Comparison of ENCODE assay signal across 17 cellular contexts in the genomic region with DNA sequence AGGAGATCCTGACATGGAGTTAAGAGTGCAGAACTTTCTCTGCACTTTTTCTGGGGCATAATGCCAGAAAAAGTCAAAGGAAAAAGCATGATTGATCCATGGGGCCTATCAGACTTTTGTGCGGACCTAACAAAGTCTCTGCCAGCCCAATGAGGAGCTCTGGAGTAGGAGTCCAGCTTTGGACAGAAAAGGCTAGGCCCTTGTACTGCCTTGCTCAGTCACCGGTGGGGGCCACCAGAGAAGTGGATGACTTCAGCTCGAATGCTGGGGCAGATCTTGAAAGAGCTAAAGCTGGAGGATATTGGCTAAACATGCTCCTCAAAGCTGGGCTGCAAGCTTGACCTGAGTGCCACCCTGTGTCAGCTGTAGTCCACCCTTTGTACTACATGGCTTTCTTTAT. TPM values are rescaled to one million over a fixed set of nuclear protein-coding genes. Genes with fewer than 3 reads are reported as not detected.
DNase-seq lines count a peak whose midpoint lies in the region; ATAC-seq and TF ChIP-seq lines count a peak whose summit lies in the region.
"Had no signal": no experiment of that assay in that cellular context is flagged by ENCODE, and none has a peak within 500 bp of the region (broad histone marks: within the 10 kb centered on the region; RNA-seq: fewer than 3 reads in every experiment).

No MANE protein-coding gene starts in this region.

- intact Hi-C loops in Panc1 (cut with micrococcal nuclease; ENCODE audit: unreplicated experiment) (no loop called here), tibial artery (cut with DNase I; ENCODE audit: low total_unique reads) (no loop called here)

- H3K4me1 ChIP-seq in Panc1 (ENCODE audit: control insufficient read depth, insufficient read depth, low read length) (peaks cover 9% of the 10 kb centered on the region; the same call in 1 of the 2 replicates), tibial artery (peaks cover 0 to 13% (median 9%) of the 10 kb centered on the region in 4 donors)

- no peak overlapping the region for H3K4me3 ChIP-seq in Panc1 (ENCODE audit: low read depth in 2 of 2, low read length in 2 of 2)
- H3K4me3 ChIP-seq in tibial artery, result no peak overlapping the region

- TF ChIP-seq CTCF in Panc1 (IDR thresholded peaks at IDR 0.05) (no peak), tibial artery (IDR thresholded peaks at IDR 0.05) (no peak)

- H3K9me3 Mint-ChIP-seq in activated T-cell treated with anti-CD3 and anti-CD28 coated beads, Interleukin-2, amount 50 U/mL, for 72 hours, result peaks cover 3 to 4% of the 10 kb centered on the region in 2 donors
- peaks cover 6% of the 10 kb centered on the region for H3K9me3 Mint-ChIP-seq in central memory CD8-positive, alpha-beta T cell
- peaks cover 4% of the 10 kb centered on the region for H3K9me3 Mint-ChIP-seq in stimulated activated memory B cell treated with anti-CD40 and anti-IgM and Interleukin-4, amounts not matched to agents 10 μg/mL and 1 μg/mL and 100 μg/mL, for 72 hours
- H3K9me3 Mint-ChIP-seq: nephron progenitor cell had no signal

- H3K4me1 Mint-ChIP-seq in activated T-cell treated with anti-CD3 and anti-CD28 coated beads, Interleukin-2, amount 50 U/mL, for 72 hours (ENCODE audit: low read depth), result peaks cover 47% of the 10 kb centered on the region
- peaks cover 37% of the 10 kb centered on the region for H3K4me1 Mint-ChIP-seq in central memory CD8-positive, alpha-beta T cell
- H3K4me1 Mint-ChIP-seq in stimulated activated memory B cell treated with anti-CD40 and anti-IgM and Interleukin-4, amounts not matched to agents 10 μg/mL and 1 μg/mL and 100 μg/mL, for 72 hours, result peaks cover 20% of the 10 kb centered on the region

- POLR2A ChIA-PET in Panc1 (lab: Charles Lee), result no interaction called here

- H3K27ac Mint-ChIP-seq in activated T-cell treated with anti-CD3 and anti-CD28 coated beads, Interleukin-2, amount 50 U/mL, for 72 hours, result peak overlapping the region; percentile 97
- H3K27ac Mint-ChIP-seq in central memory CD8-positive, alpha-beta T cell (ENCODE audit: low read depth), result peak overlapping the region; percentile 96
- H3K27ac Mint-ChIP-seq in stimulated activated memory B cell treated with anti-CD40 and anti-IgM and Interleukin-4, amounts not matched to agents 10 μg/mL and 1 μg/mL and 100 μg/mL, for 72 hours, result peak overlapping the region; percentile 94
- H3K27ac Mint-ChIP-seq: brain, nephron progenitor cell had no signal

- H3K27ac ChIP-seq in Panc1 (ENCODE audit: low read length) (peak overlapping the region; percentile 62; the same call in 1 of the 2 replicates), tibial artery (no peak overlapping the region)

- H3K27me3 ChIP-seq in Panc1 (ENCODE audit: control insufficient read depth, insufficient read depth, low read length), result no peaks in the 10 kb centered on the region
- no peaks in the 10 kb centered on the region for H3K27me3 ChIP-seq in tibial artery

- H3K9me3 ChIP-seq in Panc1 (ENCODE audit: control insufficient read depth, insufficient read depth, low read depth, low read length) (no peaks in the 10 kb centered on the region), tibial artery (no peaks in the 10 kb centered on the region)

- H3K27me3 Mint-ChIP-seq in activated T-cell treated with anti-CD3 and anti-CD28 coated beads, Interleukin-2, amount 50 U/mL, for 72 hours (ENCODE audit: low read depth), result no peaks in the 10 kb centered on the region
- H3K27me3 Mint-ChIP-seq in central memory CD8-positive, alpha-beta T cell, result peaks cover under 1% of the 10 kb centered on the region
- no peaks in the 10 kb centered on the region for H3K27me3 Mint-ChIP-seq in stimulated activated memory B cell treated with anti-CD40 and anti-IgM and Interleukin-4, amounts not matched to agents 10 μg/mL and 1 μg/mL and 100 μg/mL, for 72 hours

- in situ Hi-C loops in Panc1 (cut with HindIII; ENCODE audit: low pct_unique_long_range_greater_than_20kb, low sequenced_read_pairs), result no loop called here

- peaks cover 10 to 21% of the 10 kb centered on the region in 2 donors for H3K36me3 Mint-ChIP-seq in activated T-cell treated with anti-CD3 and anti-CD28 coated beads, Interleukin-2, amount 50 U/mL, for 72 hours (ENCODE audit: insufficient read depth in 2 of 2)
- peaks cover 33% of the 10 kb centered on the region for H3K36me3 Mint-ChIP-seq in central memory CD8-positive, alpha-beta T cell (ENCODE audit: insufficient read depth)
- H3K36me3 Mint-ChIP-seq in stimulated activated memory B cell treated with anti-CD40 and anti-IgM and Interleukin-4, amounts not matched to agents 10 μg/mL and 1 μg/mL and 100 μg/mL, for 72 hours, result peaks cover 20% of the 10 kb centered on the region
- H3K36me3 Mint-ChIP-seq: brain had no signal

- BruUV-seq in Panc1 (replicated peaks; lab: Mats Ljungman, UMichigan), result no TSS peak

- H3K4me3 Mint-ChIP-seq in activated T-cell treated with anti-CD3 and anti-CD28 coated beads, Interleukin-2, amount 50 U/mL, for 72 hours, result peak overlapping the region; percentile 81 to 100
- H3K4me3 Mint-ChIP-seq in central memory CD8-positive, alpha-beta T cell, result peak overlapping the region; percentile 100
- H3K4me3 Mint-ChIP-seq in stimulated activated memory B cell treated with anti-CD40 and anti-IgM and Interleukin-4, amounts not matched to agents 10 μg/mL and 1 μg/mL and 100 μg/mL, for 72 hours, result no peak overlapping the region
- H3K4me3 Mint-ChIP-seq: brain, nephron progenitor cell had no signal

- ATAC-seq in activated T-cell treated with anti-CD3 and anti-CD28 coated beads, Interleukin-2, amount 50 U/mL, for 72 hours (replicated peaks in 1 of 2), result no peak
- no peak for ATAC-seq in Panc1
- no peak for ATAC-seq in central memory CD8-positive, alpha-beta T cell (replicated peaks; ENCODE audit: extremely low read depth, poor library complexity, severe bottlenecking)
- no peak for ATAC-seq in stimulated activated memory B cell treated with anti-CD40 and anti-IgM and Interleukin-4, amounts not matched to agents 10 μg/mL and 1 μg/mL and 100 μg/mL, for 72 hours

- H3K36me3 ChIP-seq in Panc1 (ENCODE audit: control insufficient read depth, insufficient read depth, low read length) (no peaks in the 10 kb centered on the region; the same call in 1 of the 2 replicates), tibial artery (no peaks in the 10 kb centered on the region)

- DNase-seq in activated T-cell treated with anti-CD3 and anti-CD28 coated beads, Interleukin-2, amount 50 U/mL, for 72 hours, result no peak
- no peak for DNase-seq in activated T-cell treated with anti-CD3 and anti-CD28 coated beads, Interleukin-2, amount 50 U/mL, for 48 hours
- DNase-seq in Panc1 (ENCODE audit: low read depth, low spot score) (no peak), iPS-NIHi7 (ENCODE audit: extremely low spot score) (no peak), tibial artery (no peak), cerebellar nuclear complex (lab: John Stamatoyannopoulos, UW) (no peak)
- DNase-seq in central memory CD8-positive, alpha-beta T cell (ENCODE audit: low spot score in 2 of 2), result no peak
- DNase-seq: activated effector memory CD4-positive, alpha-beta T cell treated with Interleukin-2 at 50 U/mL for 16 hours; GF-D8; NCI-H1092; NCI-H2171; nephron progenitor cell; RPMI8226; stimulated activated CD4-positive, alpha-beta T cell treated with anti-CD3 and anti-CD28 coated beads, Interleukin-15, amount 100 ng/mL, for 24 hours; T-helper 9 cell had no signal

- CTCF ChIA-PET in Panc1 (lab: Charles Lee), result no interaction called here

RNA-seq across cellular contexts. Expression of a gene that starts 2.8 kb away (rescaled TPM):
- 100 to 1,000 TPM in 1 of 2 donors, 10 to 100 TPM in 1; 78.1 to 114 TPM for total RNA-seq in activated T-cell treated with anti-CD3 and anti-CD28 coated beads, Interleukin-2, amount 50 U/mL, for 72 hours
- total RNA-seq in Panc1 (2021; ENCODE audit: unreplicated experiment), result 47.1 TPM
- polyA plus RNA-seq in Panc1 (2012; ENCODE audit: insufficient read length), result 18.0 TPM
